ENCODE assay signal across 8 cellular contexts in the genomic region with DNA sequence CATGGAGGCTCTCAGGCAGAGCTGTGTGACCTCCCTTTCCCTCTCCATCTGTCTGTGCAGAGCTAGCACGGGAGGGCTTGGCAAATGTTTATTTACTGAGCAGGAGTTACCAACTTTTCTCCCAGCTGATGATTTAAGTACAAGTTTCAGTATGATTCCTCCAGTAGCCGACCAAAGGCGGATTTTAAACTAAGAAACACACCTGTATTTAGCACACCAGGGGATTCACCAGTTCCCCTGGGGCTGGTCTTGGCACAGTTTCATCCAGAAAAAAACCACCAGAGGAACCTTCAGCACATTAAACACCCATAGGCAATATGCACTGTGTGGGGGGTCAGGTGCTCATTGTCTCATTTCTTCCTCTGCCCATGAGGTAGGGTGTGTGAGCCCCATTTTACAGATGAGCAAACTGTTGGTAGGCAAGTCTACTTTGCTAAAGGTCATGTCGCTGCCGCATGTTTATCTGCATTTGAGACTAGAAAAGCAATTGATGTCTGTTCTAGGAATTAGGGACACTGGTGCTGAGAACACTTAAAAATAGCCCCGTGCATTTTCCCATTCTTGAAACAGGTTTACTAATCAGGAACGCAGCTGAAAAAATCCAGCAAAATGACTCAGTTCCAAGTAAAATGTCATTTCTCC.
DNase-seq lines count a peak whose midpoint lies in the region; ATAC-seq, FAIRE-seq and TF ChIP-seq lines count a peak whose summit lies in the region.

No MANE protein-coding gene starts in this region.

- FAIRE-seq in frontal cortex (lab: Jason Lieb, UNC), result no peak

- H3K4me3 Mint-ChIP-seq in activated CD4-positive, alpha-beta T cell treated with anti-CD3 and anti-CD28 coated beads, Interleukin-2, amount 10 ng/mL, durations not matched to agents 24 days and 14 days, result peak overlapping the region; percentile 58
- no peak overlapping the region for H3K4me3 Mint-ChIP-seq in MCF 10A (ENCODE audit: unreplicated experiment)

- TF ChIP-seq CTCF in MCF 10A (IDR thresholded peaks at IDR 0.05; ENCODE audit: unreplicated experiment), result no peak

- H3K27me3 Mint-ChIP-seq in activated CD4-positive, alpha-beta T cell treated with anti-CD3 and anti-CD28 coated beads, Interleukin-2, amount 10 ng/mL, durations not matched to agents 24 days and 14 days, result no peaks in the 10 kb centered on the region
- H3K27me3 Mint-ChIP-seq in MCF 10A (ENCODE audit: insufficient read depth, unreplicated experiment), result no peaks in the 10 kb centered on the region

- peak; percentile 50 for DNase-seq in activated T-cell treated with anti-CD3 and anti-CD28 coated beads for 48 hours (ENCODE audit: low read depth)
- no peak for DNase-seq in activated T-cell treated with anti-CD3 and anti-CD28 coated beads, Interleukin-2, amount 50 U/mL, for 1 hour
- peak; percentile 77 for DNase-seq in activated CD4-positive, alpha-beta T cell treated with anti-CD3 and anti-CD28 coated beads, Interleukin-2, amount 10 ng/mL, durations not matched to agents 24 days and 14 days
- DNase-seq in stimulated activated CD4-positive, alpha-beta T cell treated with anti-CD3 and anti-CD28 coated beads, Interleukin-12 subunit alpha, Interleukin-12 subunit beta, amount 100 ng/mL, for 4 hours, result peak; percentile 23
- no peak for DNase-seq in frontal cortex (ENCODE audit: low spot score in 2 of 2)
- no peak for DNase-seq in MCF 10A (ENCODE audit: unreplicated experiment)
- DNase-seq in middle frontal gyrus (ENCODE audit: extremely low spot score, low spot score), result no peak

- POLR2A ChIA-PET in MCF 10A (lab: Yijun Ruan, JAX), result no interaction called here

- peaks cover 13% of the 10 kb centered on the region for H3K9me3 Mint-ChIP-seq in activated CD4-positive, alpha-beta T cell treated with anti-CD3 and anti-CD28 coated beads, Interleukin-2, amount 10 ng/mL, durations not matched to agents 24 days and 14 days
- peaks cover 23% of the 10 kb centered on the region for H3K9me3 Mint-ChIP-seq in MCF 10A (ENCODE audit: unreplicated experiment)

- peaks cover 24% of the 10 kb centered on the region for H3K36me3 Mint-ChIP-seq in activated CD4-positive, alpha-beta T cell treated with anti-CD3 and anti-CD28 coated beads, Interleukin-2, amount 10 ng/mL, durations not matched to agents 24 days and 14 days (ENCODE audit: low read depth)
- H3K36me3 Mint-ChIP-seq in MCF 10A (ENCODE audit: insufficient read depth, unreplicated experiment), result no peaks in the 10 kb centered on the region

- intact Hi-C loops in activated CD4-positive, alpha-beta T cell treated with anti-CD3 and anti-CD28 coated beads, Interleukin-2, amount 10 ng/mL, durations not matched to agents 24 days and 14 days (cut with micrococcal nuclease), result loop anchor here (1.0 to 10.0 kb wide), 13 partner anchors 27 to 1080 kb away; no protein-coding TSS in a partner anchor
- intact Hi-C loops in MCF 10A (cut with micrococcal nuclease), result no loop called here

- H3K27ac Mint-ChIP-seq in activated CD4-positive, alpha-beta T cell treated with anti-CD3 and anti-CD28 coated beads, Interleukin-2, amount 10 ng/mL, durations not matched to agents 24 days and 14 days, result peak overlapping the region; percentile 96
- H3K27ac Mint-ChIP-seq in MCF 10A (ENCODE audit: low read depth, unreplicated experiment), result no peak overlapping the region

- CTCF ChIA-PET in MCF 10A (lab: Yijun Ruan, JAX), result no interaction called here

- H3K4me1 Mint-ChIP-seq in activated CD4-positive, alpha-beta T cell treated with anti-CD3 and anti-CD28 coated beads, Interleukin-2, amount 10 ng/mL, durations not matched to agents 24 days and 14 days, result peaks cover 61% of the 10 kb centered on the region
- H3K4me1 Mint-ChIP-seq in MCF 10A (ENCODE audit: insufficient read depth, unreplicated experiment), result no peaks in the 10 kb centered on the region

- ATAC-seq in HG02981 (IDR thresholded peaks at IDR 0.05; ENCODE audit: unreplicated experiment), result peak; percentile 49

- BruUV-seq in MCF 10A (replicated peaks; lab: Mats Ljungman, UMichigan), result no TSS peak

Comparison
In these comparisons a context has a peak if more than half of its experiments do, and no peak if none do; other contexts are left out.
1. DNase-seq: peak in activated T-cell treated with anti-CD3 and anti-CD28 coated beads for 48 hours (single experiment), activated CD4-positive, alpha-beta T cell treated with anti-CD3 and anti-CD28 coated beads, Interleukin-2, amount 10 ng/mL, durations not matched to agents 24 days and 14 days (single experiment) and stimulated activated CD4-positive, alpha-beta T cell treated with anti-CD3 and anti-CD28 coated beads, Interleukin-12 subunit alpha, Interleukin-12 subunit beta, amount 100 ng/mL, for 4 hours (single experiment); none in activated T-cell treated with anti-CD3 and anti-CD28 coated beads, Interleukin-2, amount 50 U/mL, for 1 hour (single experiment), frontal cortex (0 of 2), MCF 10A (single experiment) and middle frontal gyrus (single experiment).